24 cellular contexts compared by ENCODE assay signal in the genomic region with DNA sequence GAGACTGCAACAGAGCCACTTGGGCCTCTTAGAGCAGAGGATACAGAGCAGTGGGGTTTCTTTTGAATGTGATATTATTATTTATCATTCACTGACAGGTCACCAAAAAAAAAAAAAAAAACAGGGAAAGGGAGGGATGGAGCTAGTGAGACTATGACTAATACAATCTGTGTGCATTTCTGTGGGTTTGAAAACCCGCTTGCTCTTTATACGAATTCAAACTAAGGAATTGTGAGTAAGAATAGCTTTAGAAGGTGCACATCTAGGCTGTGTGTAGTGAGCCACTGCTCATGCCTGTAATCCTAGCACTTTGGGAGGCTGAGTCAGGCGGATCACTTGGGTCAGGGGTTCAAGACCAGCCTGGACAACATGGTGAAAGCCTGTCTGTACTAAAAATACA.
"Had no signal": no experiment of that assay in that cellular context is flagged by ENCODE, and none has a peak within 500 bp of the region (broad histone marks: within the 10 kb centered on the region; RNA-seq: fewer than 3 reads in every experiment).

No MANE protein-coding gene starts in this region.

- H3K4me3 ChIP-seq: adrenal gland, heart left ventricle, spleen, tibial nerve had no signal

- H3K4me1 Mint-ChIP-seq: memory B cell, neural crest cell had no signal

- H3K27ac Mint-ChIP-seq: activated naive CD4-positive, alpha-beta T cell treated with anti-CD3 and anti-CD28 coated beads for 36 hours; activated naive CD8-positive, alpha-beta T cell treated with anti-CD3 and anti-CD28 coated beads for 36 hours; activated T-helper 1 cell treated with anti-CD3 and anti-CD28 coated beads, Interleukin-12 subunit alpha, Interleukin-12 subunit beta, Interleukin-2, Interleukin-4 antibody, amounts not matched to agents 30 ng/mL and 10 ng/mL and 1 ng/mL, durations not matched to agents 14 hours and 24 hours and 36 hours; memory B cell; T-helper 2 cell treated with Interferon-gamma antibody and Interleukin-4, amounts not matched to agents 5 μg/mL and 100 μg/mL, for 36 hours had no signal

- FAIRE-seq: endothelial cell of umbilical vein had no signal

- H3K4me1 ChIP-seq: adrenal gland, foreskin keratinocyte, heart left ventricle, spleen, tibial nerve had no signal

- H3K36me3 ChIP-seq: adrenal gland, heart left ventricle, spleen, tibial nerve had no signal

- H3K27me3 Mint-ChIP-seq: activated naive CD8-positive, alpha-beta T cell treated with anti-CD3 and anti-CD28 coated beads for 36 hours; naive thymus-derived CD4-positive, alpha-beta T cell had no signal

- H3K4me3 Mint-ChIP-seq: activated naive CD4-positive, alpha-beta T cell treated with anti-CD3 and anti-CD28 coated beads for 36 hours; activated naive CD8-positive, alpha-beta T cell treated with anti-CD3 and anti-CD28 coated beads for 36 hours; activated T-helper 1 cell treated with anti-CD3 and anti-CD28 coated beads, Interleukin-12 subunit alpha, Interleukin-12 subunit beta, Interleukin-2, Interleukin-4 antibody, amounts not matched to agents 30 ng/mL and 10 ng/mL and 1 ng/mL, durations not matched to agents 14 hours and 24 hours and 36 hours; memory B cell; neural crest cell; T-helper 2 cell treated with Interferon-gamma antibody and Interleukin-4, amounts not matched to agents 5 μg/mL and 100 μg/mL, for 36 hours had no signal

- H3K27me3 ChIP-seq: adrenal gland, foreskin keratinocyte, heart left ventricle, tibial nerve had no signal

- H3K27ac ChIP-seq: adrenal gland, foreskin keratinocyte, heart left ventricle, spleen, tibial nerve, VCaP had no signal

- DNase-seq: activated CD4-positive, alpha-beta T cell treated with anti-CD3 and anti-CD28 coated beads for 48 hours; activated CD4-positive, alpha-beta T cell treated with anti-CD3 and anti-CD28 coated beads, Interleukin-2, amount 50 U/mL, for 48 hours; activated CD8-positive, alpha-beta memory T cell treated with anti-CD3 and anti-CD28 coated beads for 24 hours; activated effector memory CD4-positive, alpha-beta T cell treated with anti-CD3 and anti-CD28 coated beads, Interleukin-2, amount 50 U/mL, for 16 hours; activated naive CD4-positive, alpha-beta T cell treated with anti-CD3 and anti-CD28 coated beads for 36 hours; activated naive CD8-positive, alpha-beta T cell treated with anti-CD3 and anti-CD28 coated beads for 36 hours; adrenal gland; aorta; caudate nucleus; foreskin keratinocyte; heart left ventricle; midbrain; naive thymus-derived CD4-positive, alpha-beta T cell; occipital lobe; right cardiac atrium; spleen; stimulated activated naive CD4-positive, alpha-beta T cell treated with Interleukin-2 at 50 U/mL for 16 hours had no signal
